Comparison of ENCODE assay signal across 22 cellular contexts in the genomic region with DNA sequence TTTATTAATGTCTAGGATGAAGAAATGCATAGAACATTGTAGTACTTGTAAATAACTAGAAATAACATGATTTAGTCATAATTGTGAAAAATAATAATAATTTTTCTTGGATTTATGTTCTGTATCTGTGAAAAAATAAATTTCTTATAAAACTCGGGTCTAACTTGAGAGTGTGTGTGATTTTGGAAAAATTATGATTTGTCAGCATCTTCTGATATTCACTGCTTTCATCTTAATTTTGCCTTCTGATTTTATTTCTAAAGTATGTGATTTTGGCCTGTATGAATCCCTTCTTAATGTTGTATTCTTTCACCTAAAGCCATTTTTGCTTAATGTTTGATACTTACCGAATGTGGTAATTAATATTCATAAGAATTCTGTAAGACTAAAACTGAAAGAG. TPM values are rescaled to one million over a fixed set of nuclear protein-coding genes. Genes with fewer than 3 reads are reported as not detected.
"Had no signal": no experiment of that assay in that cellular context is flagged by ENCODE, and none has a peak within 500 bp of the region (broad histone marks: within the 10 kb centered on the region; RNA-seq: fewer than 3 reads in every experiment).

No MANE protein-coding gene starts in this region.

- H3K9me3 ChIP-seq: MG63, SK-N-SH had no signal

- H3K4me2 ChIP-seq: SK-N-SH had no signal

- H3K9me2 ChIP-seq: SK-N-SH had no signal

- DNase-seq: Karpas-422, KG1, MG63, NCI-H1092, NCI-H1436, NCI-H187, NCI-H2029, NCI-H2081 treated with DMSO at 0.1 percent for 48 hours, NCI-H2171, NCI-H226, NCI-H446, NCI-H510A, NCI-H524 treated with DMSO at 0.1 percent for 48 hours, NCI-H69, NCI-H774, SHP77, SK-N-SH, SW 1271 had no signal

- ATAC-seq: Panc1 had no signal

- H3K27me3 ChIP-seq: MG63 had no signal

- H3K27ac ChIP-seq: RWPE1 had no signal

- H3K4me3 ChIP-seq: MG63 had no signal

RNA-seq across cellular contexts. Expression of a gene that starts 43.7 kb away (rescaled TPM):
- total RNA-seq: HT1080, SK-MEL-5 had no signal
